ENCODE assay signal across 17 cellular contexts in the genomic region with DNA sequence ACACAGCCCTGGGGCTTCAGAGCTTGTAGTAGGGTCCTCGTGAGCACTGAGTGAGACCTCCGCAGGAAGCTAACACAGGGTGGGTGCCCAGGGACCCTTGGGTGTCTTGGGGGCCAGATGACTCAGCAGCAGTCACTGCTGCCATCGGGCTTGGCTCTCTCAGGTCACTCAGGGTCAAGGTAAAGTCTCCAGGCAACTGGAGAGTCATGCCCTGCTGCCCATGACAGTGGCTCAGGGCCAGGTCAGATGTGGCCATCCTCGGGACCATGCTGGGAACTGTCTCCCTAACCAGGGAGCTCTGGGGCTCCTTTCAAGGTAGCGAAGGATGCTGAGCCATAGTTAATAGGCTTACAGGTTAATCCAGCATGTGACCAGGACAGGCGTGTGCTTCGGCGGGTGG. TPM values are rescaled to one million over a fixed set of nuclear protein-coding genes. Genes with fewer than 3 reads are reported as not detected.
DNase-seq lines count a peak whose midpoint lies in the region; ATAC-seq and TF ChIP-seq lines count a peak whose summit lies in the region.
"Had no signal": no experiment of that assay in that cellular context is flagged by ENCODE, and none has a peak within 500 bp of the region (broad histone marks: within the 10 kb centered on the region; RNA-seq: fewer than 3 reads in every experiment).

No MANE protein-coding gene starts in this region.

- H3K36me3 ChIP-seq in BLaER1 (no peaks in the 10 kb centered on the region), HCT116 (ENCODE audit: control insufficient read depth in 1 of 2, insufficient read depth in 2 of 2, low read length in 2 of 2) (no peaks in the 10 kb centered on the region), lower lobe of right lung (no peaks in the 10 kb centered on the region)
- H3K36me3 ChIP-seq: BLaER1 treated with 17β-estradiol and CSF1 and Interleukin-3, amounts not matched to agents 10 nM and 100 nM had no signal

- CTCF ChIA-PET in HCT116 (lab: Charles Lee) (no interaction called here), RWPE1 (lab: Yijun Ruan, JAX) (no interaction called here)
- CTCF ChIA-PET in activated CD8-positive, alpha-beta T cell treated with anti-CD3 and anti-CD28 coated beads, Interleukin-2, amount 10 ng/mL, durations not matched to agents 7 days and 5 days (lab: Charles Lee): no interaction called here

- no peaks in the 10 kb centered on the region for H3K9me2 ChIP-seq in HCT116 (ENCODE audit: insufficient read depth)

- no peaks in the 10 kb centered on the region for H3K4me1 Mint-ChIP-seq in activated CD8-positive, alpha-beta T cell treated with anti-CD3 and anti-CD28 coated beads, Interleukin-2, amount 10 ng/mL, durations not matched to agents 7 days and 5 days (ENCODE audit: low read depth)

- no peaks in the 10 kb centered on the region for H3K36me3 Mint-ChIP-seq in activated CD8-positive, alpha-beta T cell treated with anti-CD3 and anti-CD28 coated beads, Interleukin-2, amount 10 ng/mL, durations not matched to agents 7 days and 5 days (ENCODE audit: low read depth)
- H3K36me3 Mint-ChIP-seq: IgD-negative memory B cell had no signal

- POLR2A ChIA-PET in HCT116 (lab: Charles Lee): no interaction called here
- POLR2A ChIA-PET in RWPE1 (lab: Yijun Ruan, JAX; ENCODE audit: low non-redundant PET): no interaction called here
- POLR2A ChIA-PET in activated CD8-positive, alpha-beta T cell treated with anti-CD3 and anti-CD28 coated beads, Interleukin-2, amount 10 ng/mL, durations not matched to agents 7 days and 5 days (lab: Charles Lee): no interaction called here

- H3K9me3 ChIP-seq in BLaER1 (peaks cover 10% of the 10 kb centered on the region; the same call in 1 of the 2 replicates), HCT116 (ENCODE audit: control insufficient read depth in 1 of 2, insufficient read depth in 1 of 2, low read depth in 1 of 2, low read length in 2 of 2) (no peaks in the 10 kb centered on the region), lower lobe of right lung (no peaks in the 10 kb centered on the region)

- H3K4me3 ChIP-seq in BLaER1: no peak overlapping the region
- no peak overlapping the region for H3K4me3 ChIP-seq in HCT116 (replicated peaks in 1 of 2; ENCODE audit: low read depth in 1 of 2, low read length in 2 of 2)
- no peak overlapping the region for H3K4me3 ChIP-seq in lower lobe of right lung
- H3K4me3 ChIP-seq: BLaER1 treated with 17β-estradiol and CSF1 and Interleukin-3, amounts not matched to agents 10 nM and 100 nM; GM12878; GM23248 had no signal

- intact Hi-C loops in HCT116 (cut with micrococcal nuclease): no loop called here
- intact Hi-C loops in lower lobe of right lung (cut with DNase I): no loop called here

- H3K79me2 ChIP-seq in HCT116 (ENCODE audit: insufficient read depth, low read length): no peaks in the 10 kb centered on the region

- H3K9ac ChIP-seq in BLaER1 (no peak overlapping the region), HCT116 (ENCODE audit: low read length) (no peak overlapping the region)
- H3K9ac ChIP-seq: BLaER1 treated with 17β-estradiol and CSF1 and Interleukin-3, amounts not matched to agents 10 nM and 100 nM; GM23248 had no signal

- DNase-seq in HCT116 (ENCODE audit: low read depth, low spot score) (no peak), RWPE1 (ENCODE audit: low spot score) (no peak), lower lobe of right lung (peak; percentile 20), T1000 (lab: John Stamatoyannopoulos, UW) (no peak)
- no peak for DNase-seq in activated CD4-positive, alpha-beta T cell treated with anti-CD3 and anti-CD28 coated beads for 4 hours
- no peak for DNase-seq in activated CD8-positive, alpha-beta T cell treated with anti-CD3 and anti-CD28 coated beads, Interleukin-2, amount 10 ng/mL, durations not matched to agents 7 days and 5 days
- DNase-seq in activated T-cell treated with anti-CD3 and anti-CD28 coated beads, Interleukin-2, amount 50 U/mL, for 48 hours: no peak
- DNase-seq: AML-193; CD4-positive, alpha-beta T cell; DMS79; GM23248 had no signal

- no peak for TF ChIP-seq CTCF in HCT116 (IDR thresholded peaks at IDR 0.05 in 2 of 3, conservative IDR thresholded peaks at IDR 0.05 in 1 of 3; ENCODE audit: borderline replicate concordance in 1 of 3, insufficient read depth in 1 of 3, low read depth in 2 of 3, low read length in 2 of 3)
- no peak for TF ChIP-seq CTCF in RWPE1 (conservative IDR thresholded peaks at IDR 0.05; ENCODE audit: low read depth)
- TF ChIP-seq CTCF in lower lobe of right lung (IDR thresholded peaks at IDR 0.05): no peak

- no peak overlapping the region for H3K27ac Mint-ChIP-seq in activated CD8-positive, alpha-beta T cell treated with anti-CD3 and anti-CD28 coated beads, Interleukin-2, amount 10 ng/mL, durations not matched to agents 7 days and 5 days
- H3K27ac Mint-ChIP-seq: CD4-positive, alpha-beta T cell; IgD-negative memory B cell had no signal

- H3K27me3 ChIP-seq in BLaER1 (no peaks in the 10 kb centered on the region), HCT116 (ENCODE audit: insufficient read depth, low read length) (no peaks in the 10 kb centered on the region), lower lobe of right lung (ENCODE audit: low read depth) (peaks cover 10% of the 10 kb centered on the region)
- H3K27me3 ChIP-seq: BLaER1 treated with 17β-estradiol and CSF1 and Interleukin-3, amounts not matched to agents 10 nM and 100 nM had no signal

- RAD21 ChIA-PET in HCT116 (lab: Charles Lee; ENCODE audit: low non-redundant PET in 1 of 2, low total read pairs in 2 of 2, uncharacterized antibody in 2 of 2, unreplicated experiment in 2 of 2): no interaction called here

- H3K27ac ChIP-seq in BLaER1 (no peak overlapping the region), HCT116 (ENCODE audit: low read depth, low read length) (no peak overlapping the region), RWPE1 (peak overlapping the region; percentile 82), lower lobe of right lung (no peak overlapping the region)
- H3K27ac ChIP-seq: BLaER1 treated with 17β-estradiol and CSF1 and Interleukin-3, amounts not matched to agents 10 nM and 100 nM; GM23248 had no signal

- no peak for TF ChIP-seq POLR2A in HCT116 (IDR thresholded peaks at IDR 0.05; ENCODE audit: borderline replicate concordance, extremely low read depth, insufficient read depth, insufficient read length)

- H3K27me3 Mint-ChIP-seq in activated CD8-positive, alpha-beta T cell treated with anti-CD3 and anti-CD28 coated beads, Interleukin-2, amount 10 ng/mL, durations not matched to agents 7 days and 5 days (ENCODE audit: low read depth): peaks cover 6% of the 10 kb centered on the region

- peaks cover 68% of the 10 kb centered on the region for H3K4me1 ChIP-seq in BLaER1
- peaks cover 12 to 25% of the 10 kb centered on the region in 2 experiments for H3K4me1 ChIP-seq in HCT116 (ENCODE audit: control insufficient read depth in 1 of 2, insufficient read depth in 2 of 2, low read length in 2 of 2)
- no peaks in the 10 kb centered on the region for H3K4me1 ChIP-seq in lower lobe of right lung

- BruUV-seq in HCT116 (replicated peaks; lab: Mats Ljungman, UMichigan): no TSS peak

- no peak overlapping the region for H2AFZ ChIP-seq in HCT116 (ENCODE audit: low read depth, low read length, poor library complexity, severe bottlenecking)
- H2AFZ ChIP-seq: GM23248 had no signal

- no peak for TF ChIP-seq RAD21 in HCT116 (IDR thresholded peaks at IDR 0.05; ENCODE audit: low read depth)

- H3K9me3 Mint-ChIP-seq in activated CD8-positive, alpha-beta T cell treated with anti-CD3 and anti-CD28 coated beads, Interleukin-2, amount 10 ng/mL, durations not matched to agents 7 days and 5 days (ENCODE audit: insufficient read depth): no peaks in the 10 kb centered on the region
- H3K9me3 Mint-ChIP-seq: CD4-positive, alpha-beta T cell had no signal

- no peaks in the 10 kb centered on the region for H4K20me1 ChIP-seq in BLaER1
- no peaks in the 10 kb centered on the region for H4K20me1 ChIP-seq in HCT116 (ENCODE audit: insufficient read depth)
- H4K20me1 ChIP-seq: BLaER1 treated with 17β-estradiol and CSF1 and Interleukin-3, amounts not matched to agents 10 nM and 100 nM had no signal

- no peak overlapping the region for H3K4me3 Mint-ChIP-seq in activated CD8-positive, alpha-beta T cell treated with anti-CD3 and anti-CD28 coated beads, Interleukin-2, amount 10 ng/mL, durations not matched to agents 7 days and 5 days
- H3K4me3 Mint-ChIP-seq: CD4-positive, alpha-beta T cell; IgD-negative memory B cell had no signal

- H3K4me2 ChIP-seq in BLaER1 (peak overlapping the region; percentile 41), HCT116 (ENCODE audit: low read length) (peak overlapping the region; percentile 65; the same call in 1 of the 2 replicates)

- no peak for ATAC-seq in HCT116
- peak in 1 of 2 donors; percentile 35 for ATAC-seq in lower lobe of right lung
- ATAC-seq in activated CD8-positive, alpha-beta T cell treated with anti-CD3 and anti-CD28 coated beads, Interleukin-2, amount 10 ng/mL, durations not matched to agents 7 days and 5 days: no peak
- ATAC-seq: GM12878 had no signal

TF ChIP-seq in HCT116, 20 proteins besides CTCF, POLR2A, EP300 and RAD21:
- no peak for TF ChIP-seq SP1 (IDR thresholded peaks at IDR 0.05; ENCODE audit: low read depth)

RNA-seq across cellular contexts. Expression of a gene that starts 9.1 kb away (rescaled TPM):
- total RNA-seq in HCT116 (2021; ENCODE audit: unreplicated experiment): not detected
- polyA plus RNA-seq in HCT116 (2012): 0.07 TPM in 1 of 2 replicates, not detected in the other
- total RNA-seq in lower lobe of right lung: not detected
- not detected for total RNA-seq in activated CD8-positive, alpha-beta T cell treated with anti-CD3 and anti-CD28 coated beads, Interleukin-2, amount 10 ng/mL, durations not matched to agents 7 days and 5 days
- total RNA-seq: A673; CD4-positive, alpha-beta T cell; GM12878; GM23248 had no signal
- polyA plus RNA-seq: GM23248, IgD-negative memory B cell had no signal

RNA-seq across cellular contexts. Expression of a gene that starts 44.4 kb away (rescaled TPM):
- not detected for total RNA-seq in HCT116 (2021; ENCODE audit: unreplicated experiment)
- polyA plus RNA-seq in HCT116 (2012): not detected in 2 replicates
- total RNA-seq in lower lobe of right lung: not detected
- total RNA-seq in activated CD8-positive, alpha-beta T cell treated with anti-CD3 and anti-CD28 coated beads, Interleukin-2, amount 10 ng/mL, durations not matched to agents 7 days and 5 days: not detected
- total RNA-seq: A673; CD4-positive, alpha-beta T cell; G401; GM12878; GM23248 had no signal
- polyA plus RNA-seq: GM12878, GM23248, IgD-negative memory B cell had no signal
